Comparison of ENCODE assay signal across 10 cellular contexts in the genomic region with DNA sequence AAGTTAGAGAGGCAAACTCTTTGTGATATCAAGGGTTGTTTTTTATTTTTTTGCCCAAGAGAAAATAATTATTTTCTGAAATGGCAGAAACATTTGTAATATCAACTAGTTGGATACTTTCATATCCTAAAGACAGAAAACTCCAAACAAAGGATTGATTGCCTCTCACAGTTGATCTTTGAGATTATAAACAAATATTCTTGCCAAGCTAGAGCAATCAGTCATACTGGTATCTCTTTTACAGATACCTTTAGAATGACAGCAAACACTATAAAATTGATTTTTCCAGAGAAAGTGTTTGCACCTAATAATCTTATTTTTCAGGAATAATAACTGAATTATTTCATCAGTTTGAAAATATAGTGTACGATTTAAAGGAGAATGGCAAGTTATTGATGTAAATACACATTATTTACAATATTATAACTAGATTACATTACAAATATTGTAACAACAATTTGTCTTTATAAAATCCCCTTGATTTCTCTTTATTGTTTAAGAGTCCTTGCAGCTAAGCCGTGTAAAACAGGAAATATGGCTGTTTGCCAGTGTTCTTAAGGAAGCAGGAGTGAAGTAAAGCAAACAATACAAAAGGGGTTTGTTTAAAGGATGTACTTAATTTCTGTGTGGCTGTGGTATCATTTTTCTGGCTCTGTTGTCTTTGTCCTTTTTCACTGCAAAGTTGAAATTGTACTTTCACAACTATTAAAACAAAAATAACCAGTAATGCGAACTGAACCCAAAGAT. TPM values are rescaled to one million over a fixed set of nuclear protein-coding genes. Genes with fewer than 3 reads are reported as not detected.
A peak's percentile ranks its signal among the peaks of the same experiment; 100 is the strongest.
DNase-seq lines count a peak whose midpoint lies in the region; ATAC-seq and TF ChIP-seq lines count a peak whose summit lies in the region.
"Had no signal": no experiment of that assay in that cellular context is flagged by ENCODE, and none has a peak within 500 bp of the region (broad histone marks: within the 10 kb centered on the region; RNA-seq: fewer than 3 reads in every experiment).

No MANE protein-coding gene starts in this region.

- POLR2A ChIA-PET in MCF 10A (lab: Yijun Ruan, JAX) = interaction anchor here (0.7 to 2.0 kb wide), 7 partner anchors 25 to 294 kb away, joined by 3 to 6 read pairs (median 4); no protein-coding TSS in a partner anchor

- no peak overlapping the region for H3K27ac Mint-ChIP-seq in MCF 10A (ENCODE audit: low read depth, unreplicated experiment)
- H3K27ac Mint-ChIP-seq: neural progenitor cell had no signal

- TF ChIP-seq POLR2A in breast epithelium (IDR thresholded peaks at IDR 0.05) (no peak), gastroesophageal sphincter (IDR thresholded peaks at IDR 0.05) (no peak), stomach (IDR thresholded peaks at IDR 0.05) (no peak)

- WGBS in gastroesophageal sphincter (ENCODE audit: low coverage in 1 of 2), 2 donors = 43 to 54% methylated on average over 3 of the region's 3 CpGs
- 18 to 34% (median 30%) methylated on average over 3 of the region's 3 CpGs for WGBS in stomach, 5 donors

- no peaks in the 10 kb centered on the region for H3K9me3 Mint-ChIP-seq in MCF 10A (ENCODE audit: unreplicated experiment)

- no peaks in the 10 kb centered on the region for H3K27me3 ChIP-seq in breast epithelium
- no peaks in the 10 kb centered on the region for H3K27me3 ChIP-seq in upper lobe of right lung
- no peaks in the 10 kb centered on the region for H3K27me3 ChIP-seq in gastroesophageal sphincter
- H3K27me3 ChIP-seq in stomach = no peaks in the 10 kb centered on the region
- H3K27me3 ChIP-seq: neural progenitor cell had no signal

- TF ChIP-seq CTCF in MCF 10A (IDR thresholded peaks at IDR 0.05; ENCODE audit: unreplicated experiment) (no peak), breast epithelium (IDR thresholded peaks at IDR 0.05) (no peak), upper lobe of right lung (IDR thresholded peaks at IDR 0.05) (no peak), gastroesophageal sphincter (IDR thresholded peaks at IDR 0.05) (no peak), stomach (IDR thresholded peaks at IDR 0.05) (no peak)

- CTCF ChIA-PET in MCF 10A (lab: Yijun Ruan, JAX) = interaction anchor here (0.5 to 3.1 kb wide), 30 partner anchors 9 to 1280 kb away, joined by 3 to 44 read pairs (median 5); no protein-coding TSS in a partner anchor

- H3K36me3 ChIP-seq in breast epithelium (no peaks in the 10 kb centered on the region), upper lobe of right lung (no peaks in the 10 kb centered on the region), gastroesophageal sphincter (no peaks in the 10 kb centered on the region), stomach (no peaks in the 10 kb centered on the region)
- H3K36me3 ChIP-seq: neural progenitor cell had no signal

- TF ChIP-seq EP300 in gastroesophageal sphincter (IDR thresholded peaks at IDR 0.05) (no peak), stomach (IDR thresholded peaks at IDR 0.05) (no peak)

- no TSS peak for BruUV-seq in MCF 10A (replicated peaks; lab: Mats Ljungman, UMichigan)

- no peaks in the 10 kb centered on the region for H3K36me3 Mint-ChIP-seq in MCF 10A (ENCODE audit: insufficient read depth, unreplicated experiment)

- no peaks in the 10 kb centered on the region for H3K27me3 Mint-ChIP-seq in MCF 10A (ENCODE audit: insufficient read depth, unreplicated experiment)

- H3K4me1 Mint-ChIP-seq in MCF 10A (ENCODE audit: insufficient read depth, unreplicated experiment) = peaks cover 23% of the 10 kb centered on the region

- no peak overlapping the region for H3K4me3 ChIP-seq in breast epithelium
- H3K4me3 ChIP-seq in upper lobe of right lung = no peak overlapping the region
- no peak overlapping the region for H3K4me3 ChIP-seq in gastroesophageal sphincter
- H3K4me3 ChIP-seq in stomach = no peak overlapping the region
- H3K4me3 ChIP-seq: neural progenitor cell had no signal

- in situ Hi-C loops in SK-MEL-5 (cut with HindIII; ENCODE audit: low pct_unique_long_range_greater_than_20kb, low sequenced_read_pairs) = no loop called here

- peaks cover 0 to 8% of the 10 kb centered on the region in 2 donors for H3K4me1 ChIP-seq in breast epithelium
- peaks cover 22% of the 10 kb centered on the region for H3K4me1 ChIP-seq in upper lobe of right lung
- peaks cover 5 to 52% (median 8%) of the 10 kb centered on the region in 3 donors for H3K4me1 ChIP-seq in gastroesophageal sphincter
- H3K4me1 ChIP-seq in stomach = peaks cover 0 to 49% (median 29%) of the 10 kb centered on the region in 4 donors

- intact Hi-C loops in MCF 10A (cut with micrococcal nuclease) (loop anchor here (10.0 kb wide), 1 partner anchor 1150 kb away; no protein-coding TSS in a partner anchor), breast epithelium (cut with DNase I; ENCODE audit: low total_unique reads) (no loop called here), upper lobe of right lung (cut with DNase I) (no loop called here), stomach (cut with DNase I; ENCODE audit: low total_unique reads) (no loop called here)

- peak; percentile 50 for DNase-seq in MCF 10A (ENCODE audit: unreplicated experiment)
- no peak for DNase-seq in breast epithelium (ENCODE audit: low spot score in 2 of 2)
- peak; percentile 64 for DNase-seq in SK-MEL-5 (ENCODE audit: low read depth, low spot score)
- peak; percentile 81 for DNase-seq in glomerular endothelial cell (ENCODE audit: extremely low read depth, low read depth, low spot score)
- DNase-seq in upper lobe of right lung = no peak
- DNase-seq in stomach = no peak
- DNase-seq: stimulated activated naive CD4-positive, alpha-beta T cell had no signal

- peak overlapping the region; percentile 19 for H3K4me3 Mint-ChIP-seq in MCF 10A (ENCODE audit: unreplicated experiment)
- H3K4me3 Mint-ChIP-seq: neural progenitor cell had no signal

- H3K27ac ChIP-seq in breast epithelium (no peak overlapping the region), upper lobe of right lung (no peak overlapping the region), gastroesophageal sphincter (no peak overlapping the region), stomach (no peak overlapping the region)
- H3K27ac ChIP-seq: neural progenitor cell had no signal

- ATAC-seq in upper lobe of right lung (peak; percentile 48), gastroesophageal sphincter (no peak), GM19035 (IDR thresholded peaks at IDR 0.05; ENCODE audit: unreplicated experiment) (no peak)

- H3K9me3 ChIP-seq in breast epithelium (no peaks in the 10 kb centered on the region), upper lobe of right lung (no peaks in the 10 kb centered on the region), gastroesophageal sphincter (no peaks in the 10 kb centered on the region), stomach (no peaks in the 10 kb centered on the region)

RNA-seq across cellular contexts. Expression of gene MAPK8, which starts 58.4 kb away (rescaled TPM):
- total RNA-seq in MCF 10A (2022) (48.9 and 52.9 TPM in 2 replicates), breast epithelium (100 to 1,000 TPM in 1 of 3 donors, 10 to 100 TPM in 2; 52.5 to 108 (median 74.1) TPM), glomerular endothelial cell (34.3 and 63.4 TPM in 2 replicates), upper lobe of right lung (42.3 TPM), gastroesophageal sphincter (10 to 100 TPM; 35.6 to 63.7 (median 40.7) TPM), stomach (10 to 100 TPM in 4 of 5 donors, 1 to 10 TPM in 1; 1.2 to 85.0 (median 34.4) TPM)
- 31.0 and 34.8 TPM in 2 replicates for total RNA-seq in SK-MEL-5 (2014; rRNA removed; shearing (Covaris generic))
- 20.7 and 22.4 TPM in 2 replicates for polyA plus RNA-seq in SK-MEL-5 (2015; cell fraction: cytosol; rRNA removed)
- 23.0 and 29.6 TPM in 2 replicates for polyA plus RNA-seq in SK-MEL-5 (2015; cell fraction: nucleus; rRNA removed)
- 10 to 100 TPM in 1 of 3 donors, 1 to 10 TPM in 2; 7.3 to 16.5 (median 8.8) TPM for polyA plus RNA-seq in stomach

Comparison
In these comparisons a context has a peak if more than half of its experiments do, and no peak if none do; other contexts are left out.
1. DNase-seq: peak in MCF 10A (single experiment), SK-MEL-5 (single experiment) and glomerular endothelial cell (single experiment); none in breast epithelium (0 of 2), upper lobe of right lung (single experiment) and stomach (single experiment).